1 cellular context compared by ENCODE assay signal in genomic region chr12:110543965-110544364, GRCh38.
TF ChIP-seq lines count a peak whose summit lies in the region.

No MANE protein-coding gene starts in this region.

TF ChIP-seq in SK-N-SH treated with all-trans-retinoic acid at 6 μM for 48 hours, 23 proteins besides CTCF, POLR2A, EP300 and RAD21:
- no peak for TF ChIP-seq TOX (CRISPR knock-in tag; IDR thresholded peaks at IDR 0.05; ENCODE audit: borderline replicate concordance)
- no peak for TF ChIP-seq TSHZ2 (CRISPR knock-in tag; IDR thresholded peaks at IDR 0.05)
- no peak for TF ChIP-seq RARB (CRISPR knock-in tag; IDR thresholded peaks at IDR 0.05)
- no peak for TF ChIP-seq GLIS3 (CRISPR knock-in tag; IDR thresholded peaks at IDR 0.05)
- TF ChIP-seq OSR1 (CRISPR knock-in tag; IDR thresholded peaks at IDR 0.05): no peak
- TF ChIP-seq TCF4 (CRISPR knock-in tag; IDR thresholded peaks at IDR 0.05; ENCODE audit: borderline replicate concordance): no peak
- no peak for TF ChIP-seq POU6F1 (CRISPR knock-in tag; IDR thresholded peaks at IDR 0.05; ENCODE audit: borderline replicate concordance, low read depth)
- no peak for TF ChIP-seq SNAI2 (CRISPR knock-in tag; IDR thresholded peaks at IDR 0.05)
- no peak for TF ChIP-seq ZNF70 (CRISPR knock-in tag; IDR thresholded peaks at IDR 0.05)
- no peak for TF ChIP-seq ARNTL (CRISPR knock-in tag; IDR thresholded peaks at IDR 0.05; ENCODE audit: borderline replicate concordance, low read depth)
